17 cellular contexts compared by ENCODE assay signal in the genomic region with DNA sequence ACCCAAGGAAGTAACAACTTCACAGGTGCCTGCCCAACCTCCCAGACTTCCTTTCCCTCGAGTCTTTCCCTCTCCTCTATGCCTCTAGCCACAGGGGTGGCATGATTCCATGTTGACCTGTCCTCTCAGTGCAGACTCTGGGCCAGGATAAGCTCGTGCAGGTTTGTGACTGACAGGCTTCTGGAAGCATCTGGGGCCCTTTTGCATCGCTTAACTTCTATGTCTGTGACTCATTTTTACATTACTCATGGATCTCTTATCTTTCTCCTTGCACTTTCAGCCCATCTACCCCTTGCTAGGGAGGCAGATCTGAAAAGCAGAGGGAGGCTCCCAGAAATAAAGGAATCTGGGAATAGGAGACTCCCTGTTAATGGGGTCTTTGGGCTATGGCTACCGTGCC.
A peak's percentile ranks its signal among the peaks of the same experiment; 100 is the strongest.
DNase-seq lines count a peak whose midpoint lies in the region; ATAC-seq and TF ChIP-seq lines count a peak whose summit lies in the region.
"Had no signal": no experiment of that assay in that cellular context is flagged by ENCODE, and none has a peak within 500 bp of the region (broad histone marks: within the 10 kb centered on the region; RNA-seq: fewer than 3 reads in every experiment).

No MANE protein-coding gene starts in this region.

- TF ChIP-seq CTCF in RWPE1 (conservative IDR thresholded peaks at IDR 0.05; ENCODE audit: low read depth) = no peak
- no peak for TF ChIP-seq CTCF in epithelial cell of esophagus (IDR thresholded peaks at IDR 0.05; ENCODE audit: insufficient read depth, low read depth, low read length, missing control alignments)
- no peak for TF ChIP-seq CTCF in retinal pigment epithelial cell (conservative IDR thresholded peaks at IDR 0.05; ENCODE audit: low read depth, low read length)

- peaks cover 5% of the 10 kb centered on the region for H3K9me3 Mint-ChIP-seq in activated CD4-positive, alpha-beta T cell treated with anti-CD3 and anti-CD28 coated beads for 36 hours (ENCODE audit: low read depth)
- H3K9me3 Mint-ChIP-seq in immature natural killer cell = peaks cover 0 to 10% (median 0%) of the 10 kb centered on the region in 6 donors

- DNase-seq in activated CD4-positive, alpha-beta T cell treated with anti-CD3 and anti-CD28 coated beads for 36 hours = peak; percentile 13
- DNase-seq in activated CD4-positive, alpha-beta T cell treated with anti-CD3 and anti-CD28 coated beads, Interleukin-2, amount 50 U/mL, for 1 hour = no peak
- DNase-seq in RWPE1 (ENCODE audit: low spot score) (peak; percentile 43), epithelial cell of esophagus (ENCODE audit: low read depth) (peak; percentile 71), retinal pigment epithelial cell (ENCODE audit: low read depth) (peak; percentile 39), left lobe of liver (ENCODE audit: low spot score) (no peak), immature natural killer cell (no peak)
- DNase-seq: activated naive CD4-positive, alpha-beta T cell treated with anti-CD3 and anti-CD28 coated beads, Interleukin-2, amount 10 ng/mL, durations not matched to agents 7 days and 5 days; COR-L47; esophagus squamous epithelium; Kasumi-1; NCI-H2029; NCI-H774; SHP77 treated with DMSO at 0.1 percent for 48 hours had no signal

- H3K27me3 Mint-ChIP-seq in activated CD4-positive, alpha-beta T cell treated with anti-CD3 and anti-CD28 coated beads for 36 hours = no peaks in the 10 kb centered on the region
- peaks cover 0 to 9% (median 2%) of the 10 kb centered on the region in 3 donors for H3K27me3 Mint-ChIP-seq in immature natural killer cell (ENCODE audit: low read depth in 3 of 3)
- H3K27me3 Mint-ChIP-seq: activated naive CD4-positive, alpha-beta T cell treated with anti-CD3 and anti-CD28 coated beads, Interleukin-2, amount 10 ng/mL, durations not matched to agents 7 days and 5 days had no signal

- intact Hi-C loops in activated CD4-positive, alpha-beta T cell treated with anti-CD3 and anti-CD28 coated beads for 36 hours (cut with DNase I, micrococcal nuclease) = no loop called here

- H3K4me1 Mint-ChIP-seq in activated CD4-positive, alpha-beta T cell treated with anti-CD3 and anti-CD28 coated beads for 36 hours = peaks cover 24% of the 10 kb centered on the region
- H3K4me1 Mint-ChIP-seq in immature natural killer cell = peaks cover 44 to 52% of the 10 kb centered on the region in 2 donors

- H3K4me3 Mint-ChIP-seq in activated CD4-positive, alpha-beta T cell treated with anti-CD3 and anti-CD28 coated beads for 36 hours = no peak overlapping the region
- no peak overlapping the region for H3K4me3 Mint-ChIP-seq in immature natural killer cell
- H3K4me3 Mint-ChIP-seq: activated naive CD4-positive, alpha-beta T cell treated with anti-CD3 and anti-CD28 coated beads, Interleukin-2, amount 10 ng/mL, durations not matched to agents 7 days and 5 days had no signal

- no peak overlapping the region for H3K4me3 ChIP-seq in epithelial cell of esophagus (ENCODE audit: low read length)
- H3K4me3 ChIP-seq in retinal pigment epithelial cell (ENCODE audit: low read length) = no peak overlapping the region
- H3K4me3 ChIP-seq: esophagus squamous epithelium, skin epidermis had no signal

- H3K27ac ChIP-seq in RWPE1 = peak overlapping the region; percentile 27; the same call in 1 of the 2 replicates
- H3K27ac ChIP-seq: esophagus squamous epithelium, neutrophil, skin epidermis had no signal

- H3K36me3 Mint-ChIP-seq in activated CD4-positive, alpha-beta T cell treated with anti-CD3 and anti-CD28 coated beads for 36 hours (ENCODE audit: low read depth) = peaks cover 36% of the 10 kb centered on the region
- H3K36me3 Mint-ChIP-seq in immature natural killer cell = peaks cover 29 to 42% (median 40%) of the 10 kb centered on the region in 3 donors

- ATAC-seq in activated CD4-positive, alpha-beta T cell treated with anti-CD3 and anti-CD28 coated beads for 36 hours = peak; percentile 47
- ATAC-seq in left lobe of liver (no peak), HG03039 (IDR thresholded peaks at IDR 0.05; ENCODE audit: unreplicated experiment) (no peak)

- CTCF ChIA-PET in activated CD4-positive, alpha-beta T cell treated with anti-CD3 and anti-CD28 coated beads for 36 hours (lab: Charles Lee) = interaction anchor here (0.8 to 1.1 kb wide), 2 partner anchors 32 to 41 kb away, joined by 4 to 5 read pairs; no protein-coding TSS in a partner anchor
- CTCF ChIA-PET in RWPE1 (lab: Yijun Ruan, JAX) = interaction anchor here (0.5 kb wide), 1 partner anchor 567 kb away, joined by 3 read pairs; no protein-coding TSS in a partner anchor

- no peak overlapping the region for H3K27ac Mint-ChIP-seq in activated CD4-positive, alpha-beta T cell treated with anti-CD3 and anti-CD28 coated beads for 36 hours
- H3K27ac Mint-ChIP-seq in immature natural killer cell = peak overlapping the region in 2 of 6 donors; percentile 59 to 65
- H3K27ac Mint-ChIP-seq: activated naive CD4-positive, alpha-beta T cell treated with anti-CD3 and anti-CD28 coated beads, Interleukin-2, amount 10 ng/mL, durations not matched to agents 7 days and 5 days had no signal

- POLR2A ChIA-PET in activated CD4-positive, alpha-beta T cell treated with anti-CD3 and anti-CD28 coated beads for 36 hours (lab: Charles Lee) = no interaction called here
- POLR2A ChIA-PET in RWPE1 (lab: Yijun Ruan, JAX; ENCODE audit: low non-redundant PET) = no interaction called here

Comparison
In these comparisons a context has a peak if more than half of its experiments do, and no peak if none do; other contexts are left out.
1. DNase-seq: peak in activated CD4-positive, alpha-beta T cell treated with anti-CD3 and anti-CD28 coated beads for 36 hours (single experiment), RWPE1 (single experiment), epithelial cell of esophagus (single experiment) and retinal pigment epithelial cell (single experiment); none in activated CD4-positive, alpha-beta T cell treated with anti-CD3 and anti-CD28 coated beads, Interleukin-2, amount 50 U/mL, for 1 hour (single experiment), left lobe of liver (single experiment) and immature natural killer cell (0 of 3).